8 cellular contexts compared by ENCODE assay signal in the genomic region with DNA sequence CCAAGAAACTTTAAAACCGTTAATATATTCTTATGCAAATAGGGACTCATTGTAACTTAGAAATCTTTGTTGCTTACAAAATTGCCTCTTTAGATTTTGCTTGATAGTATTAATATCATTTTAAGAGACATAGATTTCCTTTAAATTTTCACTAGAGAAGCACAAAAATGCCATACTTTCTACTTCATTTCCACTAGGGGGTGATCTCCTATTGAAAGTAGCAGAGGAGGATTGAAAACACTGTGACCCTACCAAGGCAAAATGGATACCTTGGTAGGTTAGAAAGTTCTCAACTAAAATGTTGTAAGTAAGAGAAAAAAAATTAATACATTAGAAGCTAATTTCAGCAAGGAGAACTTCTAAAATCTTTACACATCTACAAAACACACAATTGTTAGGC.
DNase-seq lines count a peak whose midpoint lies in the region; ATAC-seq and TF ChIP-seq lines count a peak whose summit lies in the region.

No MANE protein-coding gene starts in this region.

- peak in 4 of 5 experiments; percentile 22 to 48 (median 38) for TF ChIP-seq CTCF in tibial nerve (IDR thresholded peaks at IDR 0.05)

- no peak for TF ChIP-seq EP300 in tibial nerve (IDR thresholded peaks at IDR 0.05)

- DNase-seq in AG20443 (ENCODE audit: low spot score) (peak; percentile 29), RKO (ENCODE audit: low spot score) (peak; percentile 60), fibroblast of the conjunctiva (ENCODE audit: low read depth) (peak; percentile 29), tibial nerve (ENCODE audit: low spot score in 2 of 2) (no peak), MG63 (no peak)

- H3K4me3 ChIP-seq in tibial nerve (no peak overlapping the region), MG63 (no peak overlapping the region)

- no peaks in the 10 kb centered on the region for H3K4me1 ChIP-seq in tibial nerve

- peak; percentile 62 for ATAC-seq in GM18517 (IDR thresholded peaks at IDR 0.05; ENCODE audit: unreplicated experiment)
- peak; percentile 44 for ATAC-seq in HG03097 (IDR thresholded peaks at IDR 0.05; ENCODE audit: low FRiP score, unreplicated experiment)
- ATAC-seq in GM19328 (IDR thresholded peaks at IDR 0.05; ENCODE audit: unreplicated experiment), result no peak

- H3K9me3 ChIP-seq in tibial nerve (no peaks in the 10 kb centered on the region), MG63 (no peaks in the 10 kb centered on the region)

- H3K27me3 ChIP-seq in tibial nerve, result no peaks in the 10 kb centered on the region
- no peaks in the 10 kb centered on the region for H3K27me3 ChIP-seq in MG63

- no peak overlapping the region for H3K27ac ChIP-seq in tibial nerve

- 49% methylated on average over 1 of the region's 1 CpG for WGBS in tibial nerve, 2 donors

- no peak for TF ChIP-seq POLR2A in tibial nerve (IDR thresholded peaks at IDR 0.05)

- H3K36me3 ChIP-seq in tibial nerve (no peaks in the 10 kb centered on the region), MG63 (no peaks in the 10 kb centered on the region)

Comparison
In these comparisons a context has a peak if more than half of its experiments do, and no peak if none do; other contexts are left out.
1. DNase-seq: peak in AG20443 (single experiment), RKO (single experiment) and fibroblast of the conjunctiva (single experiment); none in tibial nerve (0 of 2) and MG63 (single experiment).